Comparison of ENCODE assay signal across 9 cellular contexts in genomic region chr2:197705912-197706838, GRCh38. TPM values are rescaled to one million over a fixed set of nuclear protein-coding genes. Genes with fewer than 3 reads are reported as not detected.
DNase-seq lines count a peak whose midpoint lies in the region; ATAC-seq and TF ChIP-seq lines count a peak whose summit lies in the region.
"Had no signal": no experiment of that assay in that cellular context is flagged by ENCODE, and none has a peak within 500 bp of the region (broad histone marks: within the 10 kb centered on the region; RNA-seq: fewer than 3 reads in every experiment).

No MANE protein-coding gene starts in this region.

- peaks cover 7% of the 10 kb centered on the region for H3K4me1 ChIP-seq in A673 (ENCODE audit: insufficient read depth, low read length, poor library complexity, severe bottlenecking)
- peaks cover 8% of the 10 kb centered on the region; the same call in 1 of the 2 replicates for H3K4me1 ChIP-seq in SJCRH30
- H3K4me1 ChIP-seq in mucosa of descending colon (ENCODE audit: low read depth) = peaks cover 12% of the 10 kb centered on the region
- peaks cover 29 to 46% (median 32%) of the 10 kb centered on the region in 4 donors for H3K4me1 ChIP-seq in upper lobe of left lung

- TF ChIP-seq CTCF in A673 (conservative IDR thresholded peaks at IDR 0.05; ENCODE audit: low read depth, low read length) (no peak), mucosa of descending colon (IDR thresholded peaks at IDR 0.05) (no peak), upper lobe of left lung (IDR thresholded peaks at IDR 0.05) (no peak)

- POLR2A ChIA-PET in A673 (lab: Charles Lee; ENCODE audit: low non-redundant PET) = no interaction called here

- intact Hi-C loops in A673 (cut with micrococcal nuclease; ENCODE audit: unreplicated experiment) = loop anchor here (2.0 to 5.0 kb wide), 3 partner anchors 71 to 591 kb away; partner anchors contain the start of gene HSPE1
- intact Hi-C loops in mucosa of descending colon (cut with DNase I, micrococcal nuclease) = no loop called here

- DNase-seq in A673 (ENCODE audit: low spot score) (peak; percentile 11), SJCRH30 (peak; percentile 29 to 33), mucosa of descending colon (peak in 2 of 3 donors; percentile 33 to 52), upper lobe of left lung (peak in 1 of 2 donors; percentile 35), HuH-7 (ENCODE audit: low spot score) (no peak), NCI-H2029 treated with DMSO at 0.1 percent for 48 hours (lab: John Stamatoyannopoulos, UW) (no peak)
- DNase-seq in effector CD4-positive, alpha-beta T cell = peak; percentile 4

- H3K36me3 ChIP-seq in A673 (ENCODE audit: insufficient read depth, low read length, poor library complexity, severe bottlenecking) (no peaks in the 10 kb centered on the region), SJCRH30 (no peaks in the 10 kb centered on the region), mucosa of descending colon (ENCODE audit: low read depth) (no peaks in the 10 kb centered on the region), upper lobe of left lung (no peaks in the 10 kb centered on the region)

- TF ChIP-seq POLR2A in upper lobe of left lung (IDR thresholded peaks at IDR 0.05) = no peak

- TF ChIP-seq EP300 in upper lobe of left lung (IDR thresholded peaks at IDR 0.05) = no peak

- WGBS in upper lobe of left lung, 2 donors = 18 to 28% methylated on average over 22 to 34 of the region's 38 CpGs

- H3K27ac ChIP-seq in A673 (ENCODE audit: low read depth, low read length, poor library complexity, severe bottlenecking) (peak overlapping the region; percentile 41), SJCRH30 (no peak overlapping the region), upper lobe of left lung (peak overlapping the region; percentile 74 to 84 (median 81))
- H3K27ac ChIP-seq: foreskin keratinocyte had no signal

- ATAC-seq in GM18873 (IDR thresholded peaks at IDR 0.05; ENCODE audit: low FRiP score, unreplicated experiment) (peak; percentile 26), mucosa of descending colon (peak; percentile 2), upper lobe of left lung (ENCODE audit: low FRiP score in 2 of 2) (peak in 1 of 2 donors; percentile 26)

- H3K27me3 ChIP-seq in A673 (replicated peaks; ENCODE audit: insufficient read depth, low read depth, low read length, poor library complexity) (no peaks in the 10 kb centered on the region), SJCRH30 (no peaks in the 10 kb centered on the region), upper lobe of left lung (no peaks in the 10 kb centered on the region)
- H3K27me3 ChIP-seq: foreskin keratinocyte had no signal

- H3K4me3 ChIP-seq in A673 (ENCODE audit: low read depth, low read length, poor library complexity, severe bottlenecking) = peak overlapping the region; percentile 95
- H3K4me3 ChIP-seq in SJCRH30 = peak overlapping the region; percentile 78
- peak overlapping the region; percentile 76 for H3K4me3 ChIP-seq in mucosa of descending colon
- H3K4me3 ChIP-seq in upper lobe of left lung = peak overlapping the region; percentile 61 to 98 (median 79)

- BruUV-seq in A673 (replicated peaks; lab: Mats Ljungman, UMichigan) = no TSS peak

- CTCF ChIA-PET in A673 (lab: Charles Lee) = no interaction called here

- no peaks in the 10 kb centered on the region for H3K9me3 ChIP-seq in A673 (ENCODE audit: low read depth, low read length, poor library complexity, severe bottlenecking)
- no peaks in the 10 kb centered on the region for H3K9me3 ChIP-seq in SJCRH30 (replicated peaks)
- H3K9me3 ChIP-seq in mucosa of descending colon = no peaks in the 10 kb centered on the region
- H3K9me3 ChIP-seq in upper lobe of left lung = no peaks in the 10 kb centered on the region

RNA-seq across cellular contexts. Expression of gene MARS2, which starts 1.0 kb away (rescaled TPM):
- total RNA-seq in A673 (2021) (13.2 and 14.6 TPM in 2 replicates), mucosa of descending colon (10 to 100 TPM in 2 of 3 donors, 1 to 10 TPM in 1; 7.7 to 11.2 (median 10.3) TPM), upper lobe of left lung (10 to 100 TPM in 1 of 6 donors, 1 to 10 TPM in 5; 3.1 to 12.6 (median 6.4) TPM)
- 13.6 TPM in 2 replicates for total RNA-seq in SJCRH30 (2014; rRNA removed; shearing (Covaris generic))

RNA-seq across cellular contexts. Expression of gene RFTN2, which starts 30.8 kb away (rescaled TPM):
- 5.8 and 7.3 TPM in 2 replicates for total RNA-seq in A673 (2021)
- 0.02 TPM in 1 of 2 replicates, not detected in the other for total RNA-seq in SJCRH30 (2014; rRNA removed; shearing (Covaris generic))
- 1 to 10 TPM; 1.9 to 5.5 (median 2.0) TPM for total RNA-seq in mucosa of descending colon
- 1 to 10 TPM; 1.0 to 7.0 (median 2.8) TPM for total RNA-seq in upper lobe of left lung
- total RNA-seq: foreskin keratinocyte had no signal

Comparison
In these comparisons a context has a peak if more than half of its experiments do, and no peak if none do; other contexts are left out.
1. DNase-seq: peak in A673 (single experiment), SJCRH30 (2 of 2), effector CD4-positive, alpha-beta T cell (single experiment) and mucosa of descending colon (2 of 3); none in HuH-7 (single experiment) and NCI-H2029 treated with DMSO at 0.1 percent for 48 hours (single experiment).
2. Peak in every context shown above with its lines, with median percentiles within 50 percentile points of each other: H3K4me3 ChIP-seq.